ENCODE assay signal across 8 cellular contexts in genomic region chr10:86521620-86522384, GRCh38. TPM values are rescaled to one million over a fixed set of nuclear protein-coding genes. Genes with fewer than 3 reads are reported as not detected.
DNase-seq lines count a peak whose midpoint lies in the region; ATAC-seq and TF ChIP-seq lines count a peak whose summit lies in the region.

A gene with protein sequence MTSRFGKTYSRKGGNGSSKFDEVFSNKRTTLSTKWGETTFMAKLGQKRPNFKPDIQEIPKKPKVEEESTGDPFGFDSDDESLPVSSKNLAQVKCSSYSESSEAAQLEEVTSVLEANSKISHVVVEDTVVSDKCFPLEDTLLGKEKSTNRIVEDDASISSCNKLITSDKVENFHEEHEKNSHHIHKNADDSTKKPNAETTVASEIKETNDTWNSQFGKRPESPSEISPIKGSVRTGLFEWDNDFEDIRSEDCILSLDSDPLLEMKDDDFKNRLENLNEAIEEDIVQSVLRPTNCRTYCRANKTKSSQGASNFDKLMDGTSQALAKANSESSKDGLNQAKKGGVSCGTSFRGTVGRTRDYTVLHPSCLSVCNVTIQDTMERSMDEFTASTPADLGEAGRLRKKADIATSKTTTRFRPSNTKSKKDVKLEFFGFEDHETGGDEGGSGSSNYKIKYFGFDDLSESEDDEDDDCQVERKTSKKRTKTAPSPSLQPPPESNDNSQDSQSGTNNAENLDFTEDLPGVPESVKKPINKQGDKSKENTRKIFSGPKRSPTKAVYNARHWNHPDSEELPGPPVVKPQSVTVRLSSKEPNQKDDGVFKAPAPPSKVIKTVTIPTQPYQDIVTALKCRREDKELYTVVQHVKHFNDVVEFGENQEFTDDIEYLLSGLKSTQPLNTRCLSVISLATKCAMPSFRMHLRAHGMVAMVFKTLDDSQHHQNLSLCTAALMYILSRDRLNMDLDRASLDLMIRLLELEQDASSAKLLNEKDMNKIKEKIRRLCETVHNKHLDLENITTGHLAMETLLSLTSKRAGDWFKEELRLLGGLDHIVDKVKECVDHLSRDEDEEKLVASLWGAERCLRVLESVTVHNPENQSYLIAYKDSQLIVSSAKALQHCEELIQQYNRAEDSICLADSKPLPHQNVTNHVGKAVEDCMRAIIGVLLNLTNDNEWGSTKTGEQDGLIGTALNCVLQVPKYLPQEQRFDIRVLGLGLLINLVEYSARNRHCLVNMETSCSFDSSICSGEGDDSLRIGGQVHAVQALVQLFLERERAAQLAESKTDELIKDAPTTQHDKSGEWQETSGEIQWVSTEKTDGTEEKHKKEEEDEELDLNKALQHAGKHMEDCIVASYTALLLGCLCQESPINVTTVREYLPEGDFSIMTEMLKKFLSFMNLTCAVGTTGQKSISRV (N-terminal part only) (minus strand): TSS chr10:86521792. CDS start chr10:86518069, 3,723 bp downstream.

- H3K4me1 Mint-ChIP-seq in brain, result peaks cover 74% of the 10 kb centered on the region

- peak within 1 kb of the TSS; percentile 93 to 97 (median 95) for H3K27ac Mint-ChIP-seq in brain

- peak within 1 kb of the TSS; percentile 78 to 96 (median 88) for H3K4me3 ChIP-seq in sigmoid colon

- 0% methylated on average over 91 of the region's 91 CpGs for WGBS in sigmoid colon, 2 donors

- peaks cover 25% of the 10 kb centered on the region for H3K36me3 Mint-ChIP-seq in brain

- peaks cover 11% of the 10 kb centered on the region for H3K27me3 Mint-ChIP-seq in brain

- H3K9me3 ChIP-seq in sigmoid colon, result no peaks in the 10 kb centered on the region

- intact Hi-C loops in sigmoid colon (cut with DNase I), result loop anchor here (5.0 kb wide), 4 partner anchors 65 to 145 kb away; partner anchors contain the start of gene LDB3

- H3K4me1 ChIP-seq in sigmoid colon, result peaks cover 0 to 61% (median 51%) of the 10 kb centered on the region in 4 donors

- H3K9me3 Mint-ChIP-seq in brain, result peaks cover 0 to under 1% (median 0%) of the 10 kb centered on the region in 5 experiments

- H3K36me3 ChIP-seq in sigmoid colon, result peaks cover 0 to 10% (median 0%) of the 10 kb centered on the region in 4 donors

- ATAC-seq in GM18858 (IDR thresholded peaks at IDR 0.05; ENCODE audit: unreplicated experiment) (peak; percentile 93), HG03066 (IDR thresholded peaks at IDR 0.05; ENCODE audit: low read depth, unreplicated experiment) (peak; percentile 94)

- no peaks in the 10 kb centered on the region for H3K27me3 ChIP-seq in sigmoid colon

- H3K27ac ChIP-seq in sigmoid colon, result peak within 1 kb of the TSS; percentile 93 to 99 (median 97)

- TF ChIP-seq POLR2A in sigmoid colon (IDR thresholded peaks at IDR 0.05), result peak; percentile 39 to 62

- H3K4me3 Mint-ChIP-seq in brain, result peak within 1 kb of the TSS; percentile 87 to 99 (median 98)

- TF ChIP-seq CTCF in brain (conservative IDR thresholded peaks at IDR 0.05) (no peak), sigmoid colon (IDR thresholded peaks at IDR 0.05) (no peak)

- DNase-seq in A172 (ENCODE audit: low spot score) (peak; percentile 79), NCI-H2107 treated with DMSO at 0.1 percent for 48 hours (lab: John Stamatoyannopoulos, UW; ENCODE audit: unreplicated experiment) (peak; percentile 69), UCSD-AML1 (lab: John Stamatoyannopoulos, UW; ENCODE audit: unreplicated experiment) (peak; percentile 95), iPS DF 4.7 (ENCODE audit: extremely low read depth, low spot score) (peak; percentile 51), sigmoid colon (peak; percentile 98)

- no peak for TF ChIP-seq EP300 in sigmoid colon (IDR thresholded peaks at IDR 0.05)

RNA-seq across cellular contexts. Expression of the gene that starts here (rescaled TPM):
- 44.2 and 53.0 TPM in 2 replicates for total RNA-seq in A172 (2014; rRNA removed; shearing (Covaris generic))
- polyA plus RNA-seq in brain (ENCODE audit: insufficient read depth, low read depth, low replicate concordance) (10.5 TPM), sigmoid colon (10 to 100 TPM; 15.0 to 18.8 (median 17.6) TPM)
- 10 to 100 TPM; 33.8 to 44.2 (median 37.0) TPM for total RNA-seq in sigmoid colon

Comparison
In these comparisons a context has a peak if more than half of its experiments do, and no peak if none do; other contexts are left out.
1. Peak in every context shown above with its lines: DNase-seq, ATAC-seq, H3K4me3 ChIP-seq and H3K27ac ChIP-seq.